In the genomic region with DNA sequence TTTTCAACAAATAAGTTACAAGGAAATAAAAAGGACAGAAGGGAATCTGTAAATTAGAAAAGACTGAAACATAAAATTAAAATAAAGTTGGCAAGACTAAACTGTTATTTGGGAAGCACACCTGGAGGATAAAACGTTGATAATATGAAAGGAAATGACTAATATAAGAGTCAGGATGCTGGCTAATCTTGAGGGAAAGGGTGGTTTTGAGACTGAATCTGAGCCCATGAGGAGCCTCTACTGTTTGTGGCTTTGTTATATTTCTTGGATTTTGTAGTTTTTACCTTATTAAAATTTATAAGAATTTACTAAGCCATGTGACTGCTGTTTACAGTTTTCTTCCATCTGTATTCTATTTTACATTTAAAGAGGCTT, we compare ENCODE assay signal across 26 cellular contexts.
"Had no signal": no experiment of that assay in that cellular context is flagged by ENCODE, and none has a peak within 500 bp of the region (broad histone marks: within the 10 kb centered on the region; RNA-seq: fewer than 3 reads in every experiment).

No MANE protein-coding gene starts in this region.

- DNase-seq: activated CD4-positive, alpha-beta T cell treated with anti-CD3 and anti-CD28 coated beads for 36 hours; activated CD4-positive, alpha-beta T cell treated with anti-CD3 and anti-CD28 coated beads, Interleukin-2, amount 50 U/mL, for 4 hours; activated CD8-positive, alpha-beta memory T cell treated with anti-CD3 and anti-CD28 coated beads, Interleukin-2, amount 50 U/mL, for 48 hours; activated naive CD4-positive, alpha-beta T cell; activated naive CD8-positive, alpha-beta T cell treated with anti-CD3 and anti-CD28 coated beads for 36 hours; activated T-cell treated with anti-CD3 and anti-CD28 coated beads, Interleukin-2, amount 50 U/mL, for 4 hours; cortex of kidney; kidney glomerular epithelial cell; left ventricle myocardium inferior; natural killer cell; retina; spleen; stimulated activated CD4-positive, alpha-beta T cell treated with anti-CD3 and anti-CD28 coated beads, Interleukin-4, amount 100 ng/mL, for 1 hour; stimulated activated naive CD4-positive, alpha-beta T cell; T1000 had no signal

- H3K27me3 ChIP-seq: cardiac muscle cell, esophagus muscularis mucosa, spleen, vagina had no signal

- H3K4me1 ChIP-seq: esophagus muscularis mucosa, left ventricle myocardium inferior, spleen, vagina had no signal

- H3K4me1 Mint-ChIP-seq: activated CD4-positive, alpha-beta T cell treated with anti-CD3 and anti-CD28 coated beads for 36 hours; activated naive CD8-positive, alpha-beta T cell treated with anti-CD3 and anti-CD28 coated beads for 36 hours; natural killer cell had no signal

- H3K9me3 Mint-ChIP-seq: activated T-helper 2 cell treated with anti-CD3 and anti-CD28 coated beads, Interferon-gamma antibody, Interleukin-2, Interleukin-4, amounts not matched to agents 10 μg/mL and 5 μg/mL and 100 μg/mL, durations not matched to agents 14 hours and 24 hours and 36 hours; natural killer cell; T-helper 1 cell treated with Interleukin-12 subunit alpha and Interleukin-12 subunit beta and Interleukin-4 antibody, amounts not matched to agents 30 μg/mL and 1 μg/mL, for 36 hours; type B pancreatic cell had no signal

- H3K27ac Mint-ChIP-seq: activated CD4-positive, alpha-beta T cell treated with anti-CD3 and anti-CD28 coated beads for 36 hours; activated naive CD8-positive, alpha-beta T cell treated with anti-CD3 and anti-CD28 coated beads for 36 hours; activated T-helper 2 cell treated with anti-CD3 and anti-CD28 coated beads, Interferon-gamma antibody, Interleukin-2, Interleukin-4, amounts not matched to agents 10 μg/mL and 5 μg/mL and 100 μg/mL, durations not matched to agents 14 hours and 24 hours and 36 hours; mesothelial cell of epicardium; natural killer cell; progenitor cell of endocrine pancreas; T-helper 1 cell treated with Interleukin-12 subunit alpha and Interleukin-12 subunit beta and Interleukin-4 antibody, amounts not matched to agents 30 μg/mL and 1 μg/mL, for 36 hours; type B pancreatic cell; WTC11 had no signal

- H3K4me3 Mint-ChIP-seq: activated CD4-positive, alpha-beta T cell treated with anti-CD3 and anti-CD28 coated beads for 36 hours; activated naive CD8-positive, alpha-beta T cell treated with anti-CD3 and anti-CD28 coated beads for 36 hours; activated T-cell treated with anti-CD3 and anti-CD28 coated beads, Interleukin-2, amount 50 U/mL, for 4 hours; mesothelial cell of epicardium; natural killer cell; T-helper 1 cell treated with Interleukin-12 subunit alpha and Interleukin-12 subunit beta and Interleukin-4 antibody, amounts not matched to agents 30 μg/mL and 1 μg/mL, for 36 hours; type B pancreatic cell; WTC11 had no signal

- H3K36me3 ChIP-seq: cardiac muscle cell, esophagus muscularis mucosa, left ventricle myocardium inferior, spleen, thoracic aorta, vagina had no signal

- H3K27ac ChIP-seq: cardiac muscle cell, esophagus muscularis mucosa, left ventricle myocardium inferior, spleen, thoracic aorta, vagina had no signal

- H3K27me3 Mint-ChIP-seq: activated CD4-positive, alpha-beta T cell treated with anti-CD3 and anti-CD28 coated beads for 36 hours; activated naive CD8-positive, alpha-beta T cell treated with anti-CD3 and anti-CD28 coated beads for 36 hours; progenitor cell of endocrine pancreas; type B pancreatic cell had no signal

- H3K4me3 ChIP-seq: cardiac muscle cell, esophagus muscularis mucosa, left ventricle myocardium inferior, spleen, thoracic aorta, vagina had no signal

- H3K36me3 Mint-ChIP-seq: activated naive CD8-positive, alpha-beta T cell treated with anti-CD3 and anti-CD28 coated beads for 36 hours; mesothelial cell of epicardium; natural killer cell; type B pancreatic cell had no signal

- FAIRE-seq: endometrium had no signal

- H3K9me3 ChIP-seq: esophagus muscularis mucosa, left ventricle myocardium inferior, spleen, thoracic aorta, vagina had no signal

- ATAC-seq: activated CD4-positive, alpha-beta T cell treated with anti-CD3 and anti-CD28 coated beads for 36 hours; activated T-cell treated with anti-CD3 and anti-CD28 coated beads, Interleukin-2, amount 50 U/mL, for 4 hours; natural killer cell; WTC11 had no signal
